8 cellular contexts compared by ENCODE assay signal in genomic region chr5:73215891-73216610, GRCh38. TPM values are rescaled to one million over a fixed set of nuclear protein-coding genes. Genes with fewer than 3 reads are reported as not detected.
DNase-seq lines count a peak whose midpoint lies in the region; ATAC-seq and TF ChIP-seq lines count a peak whose summit lies in the region.

No MANE protein-coding gene starts in this region.

- TF ChIP-seq CTCF in colonic mucosa (IDR thresholded peaks at IDR 0.05) = peak; percentile 80

- DNase-seq in DMS53 treated with DMSO at 0.1 percent for 48 hours (lab: John Stamatoyannopoulos, UW; ENCODE audit: unreplicated experiment) = peak; percentile 66
- DNase-seq in H7 = peak; percentile 94
- DNase-seq in NCI-H2029 treated with DMSO at 0.1 percent for 48 hours (lab: John Stamatoyannopoulos, UW) = peak; percentile 53
- peak; percentile 43 to 54 for DNase-seq in activated CD4-positive, alpha-beta T cell treated with anti-CD3 and anti-CD28 coated beads for 24 hours (ENCODE audit: low read depth in 2 of 2)
- peak; percentile 87 for DNase-seq in colonic mucosa
- peak; percentile 78 for DNase-seq in left lobe of liver (ENCODE audit: low spot score)
- DNase-seq in stimulated activated CD4-positive, alpha-beta T cell treated with anti-CD3 and anti-CD28 coated beads, Interleukin-1b, Interleukin-23, amount 100 ng/mL, for 48 hours = peak; percentile 71

- no peaks in the 10 kb centered on the region for H3K36me3 ChIP-seq in H7 (replicated peaks; ENCODE audit: control insufficient read depth, insufficient read depth, low read length)
- H3K36me3 ChIP-seq in colonic mucosa = no peaks in the 10 kb centered on the region

- H3K4me3 ChIP-seq in H7 (ENCODE audit: insufficient read depth, low read depth, low read length) (peak overlapping the region; percentile 43), colonic mucosa (peak overlapping the region; percentile 33)

- no peaks in the 10 kb centered on the region for H3K4me1 ChIP-seq in colonic mucosa

- no peaks in the 10 kb centered on the region for H3K9me3 ChIP-seq in colonic mucosa

- H3K27ac ChIP-seq in colonic mucosa = no peak overlapping the region

- peak overlapping the region in 1 of 2 donors; percentile 37 for H3K9ac ChIP-seq in colonic mucosa (ENCODE audit: low read depth in 2 of 2, low read length in 2 of 2)

- intact Hi-C loops in colonic mucosa (cut with DNase I) = loop anchor here (5.0 kb wide), 2 partner anchors 134 to 236 kb away; no protein-coding TSS in a partner anchor

- ATAC-seq in left lobe of liver (peak; percentile 100), GM18858 (IDR thresholded peaks at IDR 0.05; ENCODE audit: unreplicated experiment) (no peak)

- H3K27me3 ChIP-seq in H7 (ENCODE audit: control insufficient read depth, insufficient read depth, low read length) = peaks cover 31% of the 10 kb centered on the region
- H3K27me3 ChIP-seq in colonic mucosa = peaks cover 40% of the 10 kb centered on the region

RNA-seq across cellular contexts. Expression of gene TMEM174, which starts 43.1 kb away (rescaled TPM):
- total RNA-seq in H7 (2014; rRNA removed; shearing (Covaris generic)) = not detected in 2 replicates
- total RNA-seq in colonic mucosa (not detected), left lobe of liver (not detected)
